Comparison of ENCODE assay signal across 25 cellular contexts in the genomic region with DNA sequence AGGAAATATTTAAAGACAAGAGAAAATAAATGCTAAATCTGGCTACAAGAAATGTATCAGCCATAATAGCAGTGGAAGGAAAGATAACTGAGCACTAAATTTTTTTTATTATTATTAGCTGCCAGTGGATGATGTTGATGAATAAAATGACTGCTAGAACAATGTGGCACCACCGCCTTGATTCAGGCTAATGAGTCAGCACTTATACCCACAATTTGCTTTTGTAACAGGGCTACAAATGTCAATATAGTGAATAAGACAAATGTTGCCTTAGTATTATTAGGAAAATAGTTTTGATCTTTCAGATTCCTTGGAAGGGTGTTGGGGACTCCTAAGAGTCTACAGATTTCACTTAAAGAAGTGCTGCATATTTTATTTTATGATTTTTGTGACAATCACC.
"Had no signal": no experiment of that assay in that cellular context is flagged by ENCODE, and none has a peak within 500 bp of the region (broad histone marks: within the 10 kb centered on the region; RNA-seq: fewer than 3 reads in every experiment).

No MANE protein-coding gene starts in this region.

- H3K9me3 ChIP-seq: gastrocnemius medialis, ovary, prostate gland, right atrium auricular region, thyroid gland had no signal

- FAIRE-seq: astrocyte had no signal

- ATAC-seq: activated T-cell treated with anti-CD3 and anti-CD28 coated beads, Interleukin-2, amount 50 U/mL, for 4 hours; gastrocnemius medialis; left ventricle myocardium superior; natural killer cell had no signal

- H3K36me3 Mint-ChIP-seq: activated naive CD8-positive, alpha-beta T cell treated with anti-CD3 and anti-CD28 coated beads for 36 hours; natural killer cell had no signal

- H3K27ac Mint-ChIP-seq: activated naive CD8-positive, alpha-beta T cell treated with anti-CD3 and anti-CD28 coated beads for 36 hours; activated T-helper 2 cell treated with anti-CD3 and anti-CD28 coated beads, Interferon-gamma antibody, Interleukin-2, Interleukin-4, amounts not matched to agents 10 μg/mL and 5 μg/mL and 100 μg/mL, durations not matched to agents 14 hours and 24 hours and 36 hours; endodermal cell; natural killer cell; stimulated activated naive CD8-positive, alpha-beta T cell treated with anti-CD3 and anti-CD28 coated beads, Interleukin-15, Interleukin-2, amounts not matched to agents 100 ng/mL and 50 ng/mL, for 24 hours had no signal

- H3K36me3 ChIP-seq: cardiac muscle cell, gastrocnemius medialis, ovary, prostate gland, right atrium auricular region, thyroid gland had no signal

- H3K4me3 ChIP-seq: cardiac muscle cell, gastrocnemius medialis, ovary, prostate gland, right atrium auricular region, thyroid gland had no signal

- H3K4me3 Mint-ChIP-seq: activated naive CD8-positive, alpha-beta T cell treated with anti-CD3 and anti-CD28 coated beads for 36 hours; activated T-cell treated with anti-CD3 and anti-CD28 coated beads, Interleukin-2, amount 50 U/mL, for 4 hours; endodermal cell; natural killer cell; stimulated activated naive CD8-positive, alpha-beta T cell treated with anti-CD3 and anti-CD28 coated beads, Interleukin-15, Interleukin-2, amounts not matched to agents 100 ng/mL and 50 ng/mL, for 24 hours had no signal

- H3K27me3 ChIP-seq: cardiac muscle cell, gastrocnemius medialis, ovary, right atrium auricular region, thyroid gland had no signal

- H3K27ac ChIP-seq: cardiac muscle cell, gastrocnemius medialis, ovary, prostate gland, right atrium auricular region, thyroid gland had no signal

- H3K4me1 ChIP-seq: gastrocnemius medialis, prostate gland, right atrium auricular region, thyroid gland had no signal

- DNase-seq: activated CD4-positive, alpha-beta T cell treated with anti-CD3 and anti-CD28 coated beads for 4 hours; activated CD4-positive, alpha-beta T cell treated with anti-CD3 and anti-CD28 coated beads, Interleukin-2, amount 50 U/mL, for 48 hours; activated CD4-positive, CD25-positive, alpha-beta regulatory T cell; activated CD8-positive, alpha-beta memory T cell treated with anti-CD3 and anti-CD28 coated beads, Interleukin-2, amount 50 U/mL, for 48 hours; activated naive CD4-positive, alpha-beta T cell; activated naive CD8-positive, alpha-beta T cell treated with anti-CD3 and anti-CD28 coated beads for 36 hours; activated T-cell treated with anti-CD3 and anti-CD28 coated beads, Interleukin-2, amount 50 U/mL, for 4 hours; cortex of kidney; endodermal cell; gastrocnemius medialis; hippocampal formation; left ventricle myocardium superior; midbrain; natural killer cell; ovary; stimulated activated CD4-positive, alpha-beta T cell treated with anti-CD3 and anti-CD28 coated beads, Interleukin-12 subunit alpha, Interleukin-12 subunit beta, amount 100 ng/mL, for 4 hours; substantia nigra; T-helper 9 cell; thyroid gland had no signal

- H3K4me1 Mint-ChIP-seq: activated naive CD8-positive, alpha-beta T cell treated with anti-CD3 and anti-CD28 coated beads for 36 hours; endodermal cell; natural killer cell had no signal

- H3K27me3 Mint-ChIP-seq: activated naive CD8-positive, alpha-beta T cell treated with anti-CD3 and anti-CD28 coated beads for 36 hours; stimulated activated naive CD8-positive, alpha-beta T cell treated with anti-CD3 and anti-CD28 coated beads, Interleukin-15, Interleukin-2, amounts not matched to agents 100 ng/mL and 50 ng/mL, for 24 hours had no signal
